Comparison of ENCODE assay signal across 18 cellular contexts in the genomic region with DNA sequence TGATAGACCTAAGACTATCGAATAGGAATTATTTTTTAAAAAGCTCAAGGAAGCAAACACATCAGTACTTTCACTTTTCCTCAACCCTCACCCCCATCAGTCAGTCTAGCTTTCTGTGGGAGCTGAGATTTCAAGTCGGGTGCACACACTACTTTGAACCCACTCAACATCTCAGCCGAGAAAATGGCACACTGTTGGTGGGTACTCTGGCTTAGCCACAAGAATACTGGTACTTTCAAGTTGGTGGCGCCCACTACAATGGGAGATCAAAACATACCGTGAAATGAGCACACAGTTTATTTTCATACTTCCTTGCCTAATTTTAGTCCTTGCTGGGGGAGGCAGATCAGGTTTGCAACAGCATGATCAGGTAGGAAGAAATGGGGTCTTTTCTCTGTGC. TPM values are rescaled to one million over a fixed set of nuclear protein-coding genes. Genes with fewer than 3 reads are reported as not detected.
A peak's percentile ranks its signal among the peaks of the same experiment; 100 is the strongest.
DNase-seq lines count a peak whose midpoint lies in the region; ATAC-seq and FAIRE-seq lines count a peak whose summit lies in the region.
"Had no signal": no experiment of that assay in that cellular context is flagged by ENCODE, and none has a peak within 500 bp of the region (broad histone marks: within the 10 kb centered on the region; RNA-seq: fewer than 3 reads in every experiment).

No MANE protein-coding gene starts in this region.

- peak; percentile 51 for ATAC-seq in GM21529 (IDR thresholded peaks at IDR 0.05; ENCODE audit: unreplicated experiment)
- ATAC-seq in stimulated activated effector memory CD8-positive, alpha-beta T cell treated with anti-CD3 and anti-CD28 coated beads, Interleukin-12 subunit alpha, Interleukin-12 subunit beta, amount 100 ng/mL, for 72 hours, result no peak
- ATAC-seq in GM18873 (IDR thresholded peaks at IDR 0.05; ENCODE audit: low FRiP score, unreplicated experiment), result no peak
- ATAC-seq: left lobe of liver had no signal

- H3K27ac Mint-ChIP-seq in activated T-helper 2 cell treated with anti-CD3 and anti-CD28 coated beads, Interferon-gamma antibody, Interleukin-2, Interleukin-4, amounts not matched to agents 10 μg/mL and 5 μg/mL and 100 μg/mL, durations not matched to agents 14 hours and 24 hours and 36 hours, result peak overlapping the region; percentile 97
- peak overlapping the region; percentile 34 for H3K27ac Mint-ChIP-seq in stimulated activated effector memory CD8-positive, alpha-beta T cell treated with anti-CD3 and anti-CD28 coated beads, Interleukin-12 subunit alpha, Interleukin-12 subunit beta, amount 100 ng/mL, for 72 hours
- H3K27ac Mint-ChIP-seq: progenitor cell of endocrine pancreas had no signal

- peaks cover 89% of the 10 kb centered on the region for H3K36me3 Mint-ChIP-seq in activated T-helper 2 cell treated with anti-CD3 and anti-CD28 coated beads, Interferon-gamma antibody, Interleukin-2, Interleukin-4, amounts not matched to agents 10 μg/mL and 5 μg/mL and 100 μg/mL, durations not matched to agents 14 hours and 24 hours and 36 hours (ENCODE audit: low read depth)
- H3K36me3 Mint-ChIP-seq in stimulated activated effector memory CD8-positive, alpha-beta T cell treated with anti-CD3 and anti-CD28 coated beads, Interleukin-12 subunit alpha, Interleukin-12 subunit beta, amount 100 ng/mL, for 72 hours, result peaks cover 66% of the 10 kb centered on the region

- no peaks in the 10 kb centered on the region for H3K27me3 Mint-ChIP-seq in activated T-helper 2 cell treated with anti-CD3 and anti-CD28 coated beads, Interferon-gamma antibody, Interleukin-2, Interleukin-4, amounts not matched to agents 10 μg/mL and 5 μg/mL and 100 μg/mL, durations not matched to agents 14 hours and 24 hours and 36 hours (ENCODE audit: low read depth)

- DNase-seq in activated CD8-positive, alpha-beta memory T cell treated with anti-CD3 and anti-CD28 coated beads, Interleukin-2, amount 50 U/mL, for 4 hours, result peak; percentile 19
- no peak for DNase-seq in activated CD8-positive, alpha-beta memory T cell treated with anti-CD3 and anti-CD28 coated beads, Interleukin-2, amount 50 U/mL, for 48 hours
- DNase-seq in activated T-helper 2 cell treated with anti-CD3 and anti-CD28 coated beads, Interferon-gamma antibody, Interleukin-2, Interleukin-4, amounts not matched to agents 10 μg/mL and 5 μg/mL and 100 μg/mL, durations not matched to agents 14 hours and 24 hours and 36 hours (ENCODE audit: low spot score), result no peak
- no peak for DNase-seq in stimulated activated effector memory CD8-positive, alpha-beta T cell treated with anti-CD3 and anti-CD28 coated beads, Interleukin-12 subunit alpha, Interleukin-12 subunit beta, amount 100 ng/mL, for 72 hours (ENCODE audit: low spot score in 2 of 2)
- DNase-seq in RCC 7860 (ENCODE audit: low spot score) (no peak), SK-N-DZ (ENCODE audit: low spot score) (no peak)
- DNase-seq: DMS153; NCI-H1694; NCI-H82; stimulated activated CD4-positive, alpha-beta T cell treated with anti-CD3 and anti-CD28 coated beads, Interleukin-2, amount 100 ng/mL, for 24 hours had no signal

- intact Hi-C loops in activated T-helper 2 cell treated with anti-CD3 and anti-CD28 coated beads, Interferon-gamma antibody, Interleukin-2, Interleukin-4, amounts not matched to agents 10 μg/mL and 5 μg/mL and 100 μg/mL, durations not matched to agents 14 hours and 24 hours and 36 hours (cut with micrococcal nuclease), result loop anchor here (1.0 to 2.0 kb wide), 3 partner anchors 15 to 73 kb away; no protein-coding TSS in a partner anchor

- FAIRE-seq in RCC 7860 (lab: Jason Lieb, UNC), result no peak

- H3K4me1 Mint-ChIP-seq in activated T-helper 2 cell treated with anti-CD3 and anti-CD28 coated beads, Interferon-gamma antibody, Interleukin-2, Interleukin-4, amounts not matched to agents 10 μg/mL and 5 μg/mL and 100 μg/mL, durations not matched to agents 14 hours and 24 hours and 36 hours (ENCODE audit: low read depth), result peaks cover 82% of the 10 kb centered on the region
- H3K4me1 Mint-ChIP-seq in stimulated activated effector memory CD8-positive, alpha-beta T cell treated with anti-CD3 and anti-CD28 coated beads, Interleukin-12 subunit alpha, Interleukin-12 subunit beta, amount 100 ng/mL, for 72 hours, result peaks cover 31% of the 10 kb centered on the region

- H3K4me3 Mint-ChIP-seq in activated T-helper 2 cell treated with anti-CD3 and anti-CD28 coated beads, Interferon-gamma antibody, Interleukin-2, Interleukin-4, amounts not matched to agents 10 μg/mL and 5 μg/mL and 100 μg/mL, durations not matched to agents 14 hours and 24 hours and 36 hours (ENCODE audit: low read depth), result peak overlapping the region; percentile 75
- peak overlapping the region; percentile 9 for H3K4me3 Mint-ChIP-seq in stimulated activated effector memory CD8-positive, alpha-beta T cell treated with anti-CD3 and anti-CD28 coated beads, Interleukin-12 subunit alpha, Interleukin-12 subunit beta, amount 100 ng/mL, for 72 hours
- H3K4me3 Mint-ChIP-seq: neural crest cell had no signal

- H3K9me3 Mint-ChIP-seq in activated T-helper 2 cell treated with anti-CD3 and anti-CD28 coated beads, Interferon-gamma antibody, Interleukin-2, Interleukin-4, amounts not matched to agents 10 μg/mL and 5 μg/mL and 100 μg/mL, durations not matched to agents 14 hours and 24 hours and 36 hours, result no peaks in the 10 kb centered on the region
- H3K9me3 Mint-ChIP-seq in stimulated activated effector memory CD8-positive, alpha-beta T cell treated with anti-CD3 and anti-CD28 coated beads, Interleukin-12 subunit alpha, Interleukin-12 subunit beta, amount 100 ng/mL, for 72 hours, result no peaks in the 10 kb centered on the region

RNA-seq across cellular contexts. Expression of a gene that starts 10.2 kb away (rescaled TPM):
- 123 and 127 TPM in 2 replicates for total RNA-seq in activated T-helper 2 cell treated with anti-CD3 and anti-CD28 coated beads, Interferon-gamma antibody, Interleukin-2, Interleukin-4, amounts not matched to agents 10 μg/mL and 5 μg/mL and 100 μg/mL, durations not matched to agents 14 hours and 24 hours and 36 hours
- not detected in 2 replicates for polyA plus RNA-seq in SK-N-DZ (2014; cell fraction: cytosol; rRNA removed)
- polyA plus RNA-seq in SK-N-DZ (2014; cell fraction: nucleus; rRNA removed), result not detected in 2 replicates
- total RNA-seq: A673, neural crest cell, progenitor cell of endocrine pancreas, SJSA1, skeletal muscle tissue had no signal
